11 cellular contexts compared by ENCODE assay signal in genomic region chr20:22371843-22372242, GRCh38.
DNase-seq lines count a peak whose midpoint lies in the region; ATAC-seq and TF ChIP-seq lines count a peak whose summit lies in the region.
"Had no signal": no experiment of that assay in that cellular context is flagged by ENCODE, and none has a peak within 500 bp of the region (broad histone marks: within the 10 kb centered on the region; RNA-seq: fewer than 3 reads in every experiment).

No MANE protein-coding gene starts in this region.

- H3K27ac Mint-ChIP-seq in activated naive CD8-positive, alpha-beta T cell treated with anti-CD3 and anti-CD28 coated beads, Interleukin-2, amount 50 U/mL, for 24 hours = peak overlapping the region; percentile 25
- H3K27ac Mint-ChIP-seq: endodermal cell had no signal

- TF ChIP-seq POLR2A in lower leg skin (IDR thresholded peaks at IDR 0.05) = no peak

- H3K36me3 Mint-ChIP-seq in activated naive CD8-positive, alpha-beta T cell treated with anti-CD3 and anti-CD28 coated beads, Interleukin-2, amount 50 U/mL, for 24 hours (ENCODE audit: low read depth) = no peaks in the 10 kb centered on the region

- peak overlapping the region; percentile 29 for H3K27ac ChIP-seq in HL-60 (replicated peaks)

- H3K4me3 Mint-ChIP-seq in activated naive CD8-positive, alpha-beta T cell treated with anti-CD3 and anti-CD28 coated beads, Interleukin-2, amount 50 U/mL, for 24 hours = no peak overlapping the region
- H3K4me3 Mint-ChIP-seq: endodermal cell had no signal

- H3K27me3 ChIP-seq in HL-60 (ENCODE audit: insufficient read depth, poor library complexity, severe bottlenecking) = no peaks in the 10 kb centered on the region

- intact Hi-C loops in lower leg skin (cut with DNase I; ENCODE audit: low total_unique reads) = no loop called here

- peak; percentile 64 for ATAC-seq in GM21576 (IDR thresholded peaks at IDR 0.05; ENCODE audit: unreplicated experiment)
- no peak for ATAC-seq in activated naive CD8-positive, alpha-beta T cell treated with anti-CD3 and anti-CD28 coated beads, Interleukin-2, amount 50 U/mL, for 24 hours
- ATAC-seq: mucosa of descending colon had no signal

- H3K27me3 Mint-ChIP-seq in activated naive CD8-positive, alpha-beta T cell treated with anti-CD3 and anti-CD28 coated beads, Interleukin-2, amount 50 U/mL, for 24 hours = no peaks in the 10 kb centered on the region

- H3K4me1 Mint-ChIP-seq in activated naive CD8-positive, alpha-beta T cell treated with anti-CD3 and anti-CD28 coated beads, Interleukin-2, amount 50 U/mL, for 24 hours = peaks cover 15% of the 10 kb centered on the region

- peak; percentile 15 for DNase-seq in GM13976 (ENCODE audit: low spot score)
- peak in 1 of 2 experiments; percentile 74 for DNase-seq in HL-60 (ENCODE audit: low read depth in 1 of 2, low spot score in 1 of 2)
- DNase-seq in activated naive CD8-positive, alpha-beta T cell treated with anti-CD3 and anti-CD28 coated beads, Interleukin-2, amount 50 U/mL, for 24 hours = no peak
- no peak for DNase-seq in stimulated activated naive CD4-positive, alpha-beta T cell treated with Interleukin-2 at 50 U/mL for 16 hours (lab: John Stamatoyannopoulos, UW)
- no peak for DNase-seq in islet precursor cell
- no peak for DNase-seq in HuH-7.5 (ENCODE audit: low spot score)
- no peak for DNase-seq in lower leg skin (ENCODE audit: low spot score in 2 of 2)
- DNase-seq: endodermal cell, GF-D8, mucosa of descending colon had no signal

- no peak overlapping the region for H3K4me3 ChIP-seq in HL-60 (replicated peaks; ENCODE audit: insufficient read depth, low read length)
- H3K4me3 ChIP-seq in lower leg skin (ENCODE audit: low read depth, poor library complexity, severe bottlenecking) = no peak overlapping the region
- H3K4me3 ChIP-seq: mucosa of descending colon had no signal

- H3K9me3 Mint-ChIP-seq in activated naive CD8-positive, alpha-beta T cell treated with anti-CD3 and anti-CD28 coated beads, Interleukin-2, amount 50 U/mL, for 24 hours = peaks cover 3% of the 10 kb centered on the region
- H3K9me3 Mint-ChIP-seq: endodermal cell had no signal

- 53 to 62% methylated on average over 5 of the region's 5 CpGs for WGBS in lower leg skin, 2 donors

- in situ Hi-C loops in GM13976 (cut with MboI; ENCODE audit: low sequenced_read_pairs, unreplicated experiment) = no loop called here

- TF ChIP-seq CTCF in GM13976 (IDR thresholded peaks at IDR 0.05; ENCODE audit: borderline replicate concordance, control extremely low read depth, extremely low read depth, insufficient read depth, missing control alignments) (no peak), HL-60 (IDR thresholded peaks at IDR 0.05; ENCODE audit: insufficient read depth, low read length) (no peak), lower leg skin (IDR thresholded peaks at IDR 0.05) (no peak)
